ENCODE assay signal across 1 cellular context in the genomic region with DNA sequence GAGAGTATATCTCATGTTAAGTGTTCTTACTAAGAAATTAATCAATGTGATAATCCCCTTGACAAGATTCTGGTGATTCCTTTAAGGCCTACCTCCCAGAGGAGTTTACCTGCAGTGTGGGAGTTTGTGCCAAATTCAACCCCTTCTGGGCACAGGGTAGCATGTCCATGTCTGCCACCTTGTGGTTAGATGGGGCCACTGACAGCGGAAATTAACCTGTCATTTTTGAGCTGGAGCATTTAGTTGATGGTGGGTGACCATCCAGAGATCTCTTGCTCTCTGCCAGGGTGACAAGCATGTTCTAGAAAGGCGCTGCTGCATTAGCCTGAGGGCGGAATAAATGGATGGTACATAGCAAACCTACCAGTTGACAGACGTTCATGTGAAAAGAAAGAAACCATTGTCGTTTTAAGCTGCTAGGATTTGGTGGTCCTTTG.
TF ChIP-seq lines count a peak whose summit lies in the region.

No MANE protein-coding gene starts in this region.

TF ChIP-seq in HepG2, 621 proteins besides CTCF, POLR2A, EP300 and RAD21 (continued from another document):
- TF ChIP-seq, protein P1, sequence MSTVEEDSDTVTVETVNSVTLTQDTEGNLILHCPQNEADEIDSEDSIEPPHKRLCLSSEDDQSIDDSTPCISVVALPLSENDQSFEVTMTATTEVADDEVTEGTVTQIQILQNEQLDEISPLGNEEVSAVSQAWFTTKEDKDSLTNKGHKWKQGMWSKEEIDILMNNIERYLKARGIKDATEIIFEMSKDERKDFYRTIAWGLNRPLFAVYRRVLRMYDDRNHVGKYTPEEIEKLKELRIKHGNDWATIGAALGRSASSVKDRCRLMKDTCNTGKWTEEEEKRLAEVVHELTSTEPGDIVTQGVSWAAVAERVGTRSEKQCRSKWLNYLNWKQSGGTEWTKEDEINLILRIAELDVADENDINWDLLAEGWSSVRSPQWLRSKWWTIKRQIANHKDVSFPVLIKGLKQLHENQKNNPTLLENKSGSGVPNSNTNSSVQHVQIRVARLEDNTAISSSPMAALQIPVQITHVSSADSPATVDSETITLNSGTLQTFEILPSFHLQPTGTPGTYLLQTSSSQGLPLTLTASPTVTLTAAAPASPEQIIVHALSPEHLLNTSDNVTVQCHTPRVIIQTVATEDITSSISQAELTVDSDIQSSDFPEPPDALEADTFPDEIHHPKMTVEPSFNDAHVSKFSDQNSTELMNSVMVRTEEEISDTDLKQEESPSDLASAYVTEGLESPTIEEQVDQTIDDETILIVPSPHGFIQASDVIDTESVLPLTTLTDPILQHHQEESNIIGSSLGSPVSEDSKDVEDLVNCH (CRISPR knock-in tag; IDR thresholded peaks at IDR 0.05) = no peak
- TF ChIP-seq FOSL2 (CRISPR knock-in tag; IDR thresholded peaks at IDR 0.05) = no peak
- no peak for TF ChIP-seq ZBTB7B (CRISPR knock-in tag; IDR thresholded peaks at IDR 0.05)
- TF ChIP-seq, protein P2, sequence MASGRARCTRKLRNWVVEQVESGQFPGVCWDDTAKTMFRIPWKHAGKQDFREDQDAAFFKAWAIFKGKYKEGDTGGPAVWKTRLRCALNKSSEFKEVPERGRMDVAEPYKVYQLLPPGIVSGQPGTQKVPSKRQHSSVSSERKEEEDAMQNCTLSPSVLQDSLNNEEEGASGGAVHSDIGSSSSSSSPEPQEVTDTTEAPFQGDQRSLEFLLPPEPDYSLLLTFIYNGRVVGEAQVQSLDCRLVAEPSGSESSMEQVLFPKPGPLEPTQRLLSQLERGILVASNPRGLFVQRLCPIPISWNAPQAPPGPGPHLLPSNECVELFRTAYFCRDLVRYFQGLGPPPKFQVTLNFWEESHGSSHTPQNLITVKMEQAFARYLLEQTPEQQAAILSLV (CRISPR knock-in tag; IDR thresholded peaks at IDR 0.05; ENCODE audit: borderline replicate concordance) = no peak
- no peak for TF ChIP-seq ZNF816 (CRISPR knock-in tag; IDR thresholded peaks at IDR 0.05; ENCODE audit: borderline replicate concordance)
- no peak for TF ChIP-seq NFIC (IDR thresholded peaks at IDR 0.05; ENCODE audit: low read length)
- TF ChIP-seq, protein P3, sequence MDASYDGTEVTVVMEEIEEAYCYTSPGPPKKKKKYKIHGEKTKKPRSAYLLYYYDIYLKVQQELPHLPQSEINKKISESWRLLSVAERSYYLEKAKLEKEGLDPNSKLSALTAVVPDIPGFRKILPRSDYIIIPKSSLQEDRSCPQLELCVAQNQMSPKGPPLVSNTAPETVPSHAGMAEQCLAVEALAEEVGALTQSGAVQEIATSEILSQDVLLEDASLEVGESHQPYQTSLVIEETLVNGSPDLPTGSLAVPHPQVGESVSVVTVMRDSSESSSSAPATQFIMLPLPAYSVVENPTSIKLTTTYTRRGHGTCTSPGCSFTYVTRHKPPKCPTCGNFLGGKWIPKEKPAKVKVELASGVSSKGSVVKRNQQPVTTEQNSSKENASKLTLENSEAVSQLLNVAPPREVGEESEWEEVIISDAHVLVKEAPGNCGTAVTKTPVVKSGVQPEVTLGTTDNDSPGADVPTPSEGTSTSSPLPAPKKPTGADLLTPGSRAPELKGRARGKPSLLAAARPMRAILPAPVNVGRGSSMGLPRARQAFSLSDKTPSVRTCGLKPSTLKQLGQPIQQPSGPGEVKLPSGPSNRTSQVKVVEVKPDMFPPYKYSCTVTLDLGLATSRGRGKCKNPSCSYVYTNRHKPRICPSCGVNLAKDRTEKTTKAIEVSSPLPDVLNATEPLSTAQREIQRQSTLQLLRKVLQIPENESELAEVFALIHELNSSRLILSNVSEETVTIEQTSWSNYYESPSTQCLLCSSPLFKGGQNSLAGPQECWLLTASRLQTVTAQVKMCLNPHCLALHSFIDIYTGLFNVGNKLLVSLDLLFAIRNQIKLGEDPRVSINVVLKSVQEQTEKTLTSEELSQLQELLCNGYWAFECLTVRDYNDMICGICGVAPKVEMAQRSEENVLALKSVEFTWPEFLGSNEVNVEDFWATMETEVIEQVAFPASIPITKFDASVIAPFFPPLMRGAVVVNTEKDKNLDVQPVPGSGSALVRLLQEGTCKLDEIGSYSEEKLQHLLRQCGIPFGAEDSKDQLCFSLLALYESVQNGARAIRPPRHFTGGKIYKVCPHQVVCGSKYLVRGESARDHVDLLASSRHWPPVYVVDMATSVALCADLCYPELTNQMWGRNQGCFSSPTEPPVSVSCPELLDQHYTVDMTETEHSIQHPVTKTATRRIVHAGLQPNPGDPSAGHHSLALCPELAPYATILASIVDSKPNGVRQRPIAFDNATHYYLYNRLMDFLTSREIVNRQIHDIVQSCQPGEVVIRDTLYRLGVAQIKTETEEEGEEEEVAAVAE (CRISPR knock-in tag; IDR thresholded peaks at IDR 0.05; ENCODE audit: borderline replicate concordance) = no peak
- TF ChIP-seq MIXL1 (CRISPR knock-in tag; IDR thresholded peaks at IDR 0.05) = 0 out of 2 replicates have a peak, but pooled peaks have one; percentile 12
- no peak for TF ChIP-seq ZNF441 (CRISPR knock-in tag; IDR thresholded peaks at IDR 0.05; ENCODE audit: borderline replicate concordance)
- TF ChIP-seq, protein P4, sequence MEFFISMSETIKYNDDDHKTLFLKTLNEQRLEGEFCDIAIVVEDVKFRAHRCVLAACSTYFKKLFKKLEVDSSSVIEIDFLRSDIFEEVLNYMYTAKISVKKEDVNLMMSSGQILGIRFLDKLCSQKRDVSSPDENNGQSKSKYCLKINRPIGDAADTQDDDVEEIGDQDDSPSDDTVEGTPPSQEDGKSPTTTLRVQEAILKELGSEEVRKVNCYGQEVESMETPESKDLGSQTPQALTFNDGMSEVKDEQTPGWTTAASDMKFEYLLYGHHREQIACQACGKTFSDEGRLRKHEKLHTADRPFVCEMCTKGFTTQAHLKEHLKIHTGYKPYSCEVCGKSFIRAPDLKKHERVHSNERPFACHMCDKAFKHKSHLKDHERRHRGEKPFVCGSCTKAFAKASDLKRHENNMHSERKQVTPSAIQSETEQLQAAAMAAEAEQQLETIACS (CRISPR knock-in tag; IDR thresholded peaks at IDR 0.05) = no peak
- no peak for TF ChIP-seq ZNF326 (CRISPR knock-in tag; IDR thresholded peaks at IDR 0.05; ENCODE audit: borderline replicate concordance)
- TF ChIP-seq, protein P5, sequence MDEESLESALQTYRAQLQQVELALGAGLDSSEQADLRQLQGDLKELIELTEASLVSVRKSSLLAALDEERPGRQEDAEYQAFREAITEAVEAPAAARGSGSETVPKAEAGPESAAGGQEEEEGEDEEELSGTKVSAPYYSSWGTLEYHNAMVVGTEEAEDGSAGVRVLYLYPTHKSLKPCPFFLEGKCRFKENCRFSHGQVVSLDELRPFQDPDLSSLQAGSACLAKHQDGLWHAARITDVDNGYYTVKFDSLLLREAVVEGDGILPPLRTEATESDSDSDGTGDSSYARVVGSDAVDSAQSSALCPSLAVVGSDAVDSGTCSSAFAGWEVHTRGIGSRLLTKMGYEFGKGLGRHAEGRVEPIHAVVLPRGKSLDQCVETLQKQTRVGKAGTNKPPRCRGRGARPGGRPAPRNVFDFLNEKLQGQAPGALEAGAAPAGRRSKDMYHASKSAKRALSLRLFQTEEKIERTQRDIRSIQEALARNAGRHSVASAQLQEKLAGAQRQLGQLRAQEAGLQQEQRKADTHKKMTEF (CRISPR knock-in tag; IDR thresholded peaks at IDR 0.05) = no peak
- no peak for TF ChIP-seq STAT5B (CRISPR knock-in tag; IDR thresholded peaks at IDR 0.05)
- TF ChIP-seq KMT2A (CRISPR knock-in tag; IDR thresholded peaks at IDR 0.05) = no peak
- no peak for TF ChIP-seq SIX1 (CRISPR knock-in tag; IDR thresholded peaks at IDR 0.05; ENCODE audit: borderline replicate concordance)
- TF ChIP-seq ZSCAN30 (CRISPR knock-in tag; IDR thresholded peaks at IDR 0.05) = no peak
